In the genomic region with DNA sequence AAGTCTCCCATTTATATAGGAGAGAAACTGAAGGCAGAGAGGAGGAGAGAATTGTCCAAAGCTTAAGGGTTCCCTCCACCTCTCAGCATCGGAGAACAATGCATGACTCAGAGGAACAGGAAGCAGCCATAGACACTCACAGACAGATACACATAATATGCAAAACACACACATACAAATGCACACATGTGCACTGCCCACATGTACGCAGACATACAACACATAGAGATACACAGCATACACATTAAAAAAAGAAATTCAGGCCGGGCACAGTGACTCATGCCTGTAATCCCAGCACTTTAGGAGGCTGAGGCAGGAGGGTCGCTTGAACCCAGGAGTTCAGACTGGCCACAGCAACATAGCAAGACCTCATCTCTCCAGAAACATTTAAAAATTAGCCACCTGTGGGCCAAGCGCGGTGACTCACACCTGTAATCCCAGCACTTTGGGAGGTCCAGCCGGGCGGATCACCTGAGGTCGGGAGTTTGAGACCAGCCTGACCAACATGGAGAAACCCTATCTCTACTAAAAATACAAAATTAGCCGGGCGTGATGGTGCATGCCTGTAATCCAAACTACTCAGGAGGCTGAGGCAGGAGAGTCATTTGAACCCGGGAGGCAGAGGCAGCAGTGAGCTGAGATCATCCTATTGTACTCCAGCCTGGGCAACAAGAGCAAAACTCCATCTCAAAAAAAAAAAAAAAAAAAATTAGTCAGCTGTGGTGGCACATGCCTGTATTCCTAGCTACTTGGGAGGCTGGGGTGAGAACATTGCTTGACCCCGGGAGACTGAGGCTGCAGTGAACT, we compare ENCODE assay signal across 9 cellular contexts. TPM values are rescaled to one million over a fixed set of nuclear protein-coding genes. Genes with fewer than 3 reads are reported as not detected.
DNase-seq lines count a peak whose midpoint lies in the region; ATAC-seq, FAIRE-seq and TF ChIP-seq lines count a peak whose summit lies in the region.
"Had no signal": no experiment of that assay in that cellular context is flagged by ENCODE, and none has a peak within 500 bp of the region (broad histone marks: within the 10 kb centered on the region; RNA-seq: fewer than 3 reads in every experiment).

No MANE protein-coding gene starts in this region.

- peaks cover 13% of the 10 kb centered on the region in 3 donors for H3K4me1 Mint-ChIP-seq in IgD-negative memory B cell
- peaks cover 3% of the 10 kb centered on the region for H3K4me1 Mint-ChIP-seq in astrocyte (ENCODE audit: low read depth, unreplicated experiment)
- H3K4me1 Mint-ChIP-seq in naive thymus-derived CD4-positive, alpha-beta T cell, result peaks cover 4 to 8% (median 8%) of the 10 kb centered on the region in 7 donors

- H3K27me3 Mint-ChIP-seq in IgD-negative memory B cell (no peaks in the 10 kb centered on the region), astrocyte (ENCODE audit: low read depth, unreplicated experiment) (peaks cover 6% of the 10 kb centered on the region)
- H3K27me3 Mint-ChIP-seq in naive thymus-derived CD4-positive, alpha-beta T cell, result no peaks in the 10 kb centered on the region
- H3K27me3 Mint-ChIP-seq: stimulated activated naive CD8-positive, alpha-beta T cell treated with anti-CD3 and anti-CD28 coated beads, Interleukin-15, amount 100 ng/mL, for 72 hours had no signal

- peak overlapping the region in 3 of 4 donors; percentile 1 to 90 (median 51) for H3K4me3 Mint-ChIP-seq in IgD-negative memory B cell
- no peak overlapping the region for H3K4me3 Mint-ChIP-seq in astrocyte (ENCODE audit: unreplicated experiment)
- no peak overlapping the region for H3K4me3 Mint-ChIP-seq in naive thymus-derived CD4-positive, alpha-beta T cell
- H3K4me3 Mint-ChIP-seq: stimulated activated naive CD8-positive, alpha-beta T cell treated with anti-CD3 and anti-CD28 coated beads, Interleukin-15, amount 100 ng/mL, for 72 hours had no signal

- TF ChIP-seq CTCF in astrocyte (IDR thresholded peaks at IDR 0.05; ENCODE audit: insufficient read depth, low read depth, low read length), result no peak

- no peak overlapping the region for H3K9ac ChIP-seq in astrocyte (ENCODE audit: low read length)

- H3K36me3 Mint-ChIP-seq in IgD-negative memory B cell, result peaks cover 3% of the 10 kb centered on the region
- H3K36me3 Mint-ChIP-seq in astrocyte (ENCODE audit: low read depth, unreplicated experiment), result peaks cover 8% of the 10 kb centered on the region
- H3K36me3 Mint-ChIP-seq in naive thymus-derived CD4-positive, alpha-beta T cell, result peaks cover 0 to 2% (median 0%) of the 10 kb centered on the region in 5 donors

- H3K9me3 ChIP-seq in astrocyte (ENCODE audit: insufficient read depth, low read depth, low read length), result no peaks in the 10 kb centered on the region
- no peaks in the 10 kb centered on the region for H3K9me3 ChIP-seq in naive thymus-derived CD4-positive, alpha-beta T cell (ENCODE audit: control insufficient read depth in 2 of 3, low read length in 3 of 3)

- H3K27ac ChIP-seq in astrocyte (ENCODE audit: low read depth, low read length), result no peak overlapping the region
- no peak overlapping the region for H3K27ac ChIP-seq in naive thymus-derived CD4-positive, alpha-beta T cell (ENCODE audit: low read depth, low read length)

- CTCF ChIA-PET in naive thymus-derived CD4-positive, alpha-beta T cell (lab: Charles Lee), result interaction anchor here (0.7 kb wide), 1 partner anchor 268 kb away, joined by 3 read pairs; no protein-coding TSS in a partner anchor

- peak; percentile 83 for FAIRE-seq in GM12891 (lab: Jason Lieb, UNC)
- no peak for FAIRE-seq in astrocyte (lab: Jason Lieb, UNC)

- DNase-seq in GM12891 (ENCODE audit: insufficient read length, low spot score) (no peak), astrocyte (ENCODE audit: low read depth) (no peak), NCI-H1417 treated with DMSO at 0.1 percent for 48 hours (lab: John Stamatoyannopoulos, UW) (no peak), HuH-7 (ENCODE audit: low spot score) (no peak)
- DNase-seq in naive thymus-derived CD4-positive, alpha-beta T cell, result no peak
- DNase-seq: NCI-H524; stimulated activated naive CD8-positive, alpha-beta T cell treated with anti-CD3 and anti-CD28 coated beads, Interleukin-15, amount 100 ng/mL, for 72 hours had no signal

- H3K4me2 ChIP-seq in astrocyte (ENCODE audit: low read length), result no peak overlapping the region

- H3K79me2 ChIP-seq in astrocyte (ENCODE audit: insufficient read depth, low read length), result no peaks in the 10 kb centered on the region

- H2AFZ ChIP-seq in astrocyte (ENCODE audit: low read depth, low read length), result no peak overlapping the region

- H3K27ac Mint-ChIP-seq in IgD-negative memory B cell, result peak overlapping the region; percentile 8 to 86 (median 33)
- H3K27ac Mint-ChIP-seq in astrocyte (ENCODE audit: unreplicated experiment), result peak overlapping the region; percentile 3
- peak overlapping the region in 1 of 9 donors; percentile 18 for H3K27ac Mint-ChIP-seq in naive thymus-derived CD4-positive, alpha-beta T cell
- H3K27ac Mint-ChIP-seq: stimulated activated naive CD8-positive, alpha-beta T cell treated with anti-CD3 and anti-CD28 coated beads, Interleukin-15, amount 100 ng/mL, for 72 hours had no signal

- H3K9me3 Mint-ChIP-seq in IgD-negative memory B cell (no peaks in the 10 kb centered on the region), astrocyte (ENCODE audit: unreplicated experiment) (no peaks in the 10 kb centered on the region)
- no peaks in the 10 kb centered on the region for H3K9me3 Mint-ChIP-seq in naive thymus-derived CD4-positive, alpha-beta T cell
- H3K9me3 Mint-ChIP-seq: stimulated activated naive CD8-positive, alpha-beta T cell treated with anti-CD3 and anti-CD28 coated beads, Interleukin-15, amount 100 ng/mL, for 72 hours had no signal

- no peaks in the 10 kb centered on the region for H3K27me3 ChIP-seq in astrocyte (ENCODE audit: insufficient read depth, low read length)
- no peaks in the 10 kb centered on the region for H3K27me3 ChIP-seq in naive thymus-derived CD4-positive, alpha-beta T cell (ENCODE audit: control insufficient read depth in 2 of 2, insufficient read depth in 2 of 2, low read length in 2 of 2)

- no peaks in the 10 kb centered on the region for H4K20me1 ChIP-seq in astrocyte (ENCODE audit: insufficient read depth, low read length)

- no peak overlapping the region for H3K4me3 ChIP-seq in astrocyte (ENCODE audit: insufficient read depth, low read depth, low read length)
- H3K4me3 ChIP-seq in naive thymus-derived CD4-positive, alpha-beta T cell (ENCODE audit: low read length), result no peak overlapping the region

- TF ChIP-seq POLR2A in GM12891 (IDR thresholded peaks at IDR 0.05; ENCODE audit: low read depth, low read length), result no peak

- no peaks in the 10 kb centered on the region for H3K36me3 ChIP-seq in astrocyte (ENCODE audit: insufficient read depth, low read length)
- H3K36me3 ChIP-seq in naive thymus-derived CD4-positive, alpha-beta T cell (ENCODE audit: control insufficient read depth in 2 of 3, insufficient read depth in 3 of 3, low read length in 3 of 3), result no peaks in the 10 kb centered on the region

- intact Hi-C loops in naive thymus-derived CD4-positive, alpha-beta T cell (cut with micrococcal nuclease), result no loop called here

- ATAC-seq in naive thymus-derived CD4-positive, alpha-beta T cell, result peak; percentile 61
- ATAC-seq in HG03196 (IDR thresholded peaks at IDR 0.05; ENCODE audit: unreplicated experiment), result no peak
- ATAC-seq: stimulated activated naive CD8-positive, alpha-beta T cell treated with anti-CD3 and anti-CD28 coated beads, Interleukin-15, amount 100 ng/mL, for 72 hours had no signal

- POLR2A ChIA-PET in naive thymus-derived CD4-positive, alpha-beta T cell (lab: Charles Lee), result interaction anchor here (1.0 kb wide), 1 partner anchor 17 kb away, joined by 3 read pairs; no protein-coding TSS in a partner anchor

- H3K4me1 ChIP-seq in astrocyte (ENCODE audit: insufficient read depth, low read length), result no peaks in the 10 kb centered on the region
- peaks cover 4 to 5% of the 10 kb centered on the region in 2 donors for H3K4me1 ChIP-seq in naive thymus-derived CD4-positive, alpha-beta T cell (ENCODE audit: control insufficient read depth in 2 of 2, insufficient read depth in 2 of 2, low read length in 2 of 2)

TF ChIP-seq in GM12891, 5 proteins besides CTCF, POLR2A, EP300 and RAD21:
- 0 out of 2 replicates have a peak, but pooled peaks have one; percentile 12 for TF ChIP-seq TAF1 (IDR thresholded peaks at IDR 0.05; ENCODE audit: low read depth, low read length)
- peak; percentile 68 for TF ChIP-seq SPI1 (IDR thresholded peaks at IDR 0.05; ENCODE audit: low read depth, low read length)
- no peak for TF ChIP-seq PAX5 (IDR thresholded peaks at IDR 0.05; ENCODE audit: insufficient read depth, low read length, severe bottlenecking)
- TF ChIP-seq POLR2AphosphoS5 (IDR thresholded peaks at IDR 0.05; ENCODE audit: low read depth, low read length), result no peak
- peak; percentile 92 for TF ChIP-seq POU2F2 (IDR thresholded peaks at IDR 0.05; ENCODE audit: low read depth, low read length)

RNA-seq across cellular contexts. Expression of a gene that starts 11.3 kb away (rescaled TPM):
- polyA plus RNA-seq in GM12891 (2012; ENCODE audit: low read depth, missing spikeins), result 35.4 TPM
- 45.8 TPM for polyA plus RNA-seq in IgD-negative memory B cell
- 38.2 and 38.4 TPM in 2 replicates for total RNA-seq in astrocyte
- total RNA-seq in naive thymus-derived CD4-positive, alpha-beta T cell, result 10 to 100 TPM; 19.8 to 50.0 (median 24.9) TPM
- 10 to 100 TPM; 41.3 to 56.6 TPM for polyA plus RNA-seq in naive thymus-derived CD4-positive, alpha-beta T cell

RNA-seq across cellular contexts. Expression of a gene that starts 23.6 kb away (rescaled TPM):
- polyA plus RNA-seq in GM12891 (2012; ENCODE audit: low read depth, missing spikeins), result 4.8 TPM
- polyA plus RNA-seq in IgD-negative memory B cell, result 17.1 TPM
- 51.4 and 53.0 TPM in 2 replicates for total RNA-seq in astrocyte
- 10 to 100 TPM; 16.5 to 24.4 (median 22.3) TPM for total RNA-seq in naive thymus-derived CD4-positive, alpha-beta T cell
- 10 to 100 TPM; 11.8 to 23.1 TPM for polyA plus RNA-seq in naive thymus-derived CD4-positive, alpha-beta T cell

RNA-seq across cellular contexts. Expression of a gene that starts 31.4 kb away (rescaled TPM):
- 22.0 TPM for polyA plus RNA-seq in GM12891 (2012; ENCODE audit: low read depth, missing spikeins)
- polyA plus RNA-seq in IgD-negative memory B cell, result 400 TPM
- total RNA-seq in astrocyte, result 84.4 and 87.3 TPM in 2 replicates
- total RNA-seq in naive thymus-derived CD4-positive, alpha-beta T cell, result 100 to 1,000 TPM; 134 to 252 (median 191) TPM
- polyA plus RNA-seq in naive thymus-derived CD4-positive, alpha-beta T cell, result 100 to 1,000 TPM; 228 to 309 TPM

RNA-seq across cellular contexts. Expression of a gene that starts 36.7 kb away (rescaled TPM):
- polyA plus RNA-seq in GM12891 (2012; ENCODE audit: low read depth, missing spikeins), result 3.8 TPM
- polyA plus RNA-seq in IgD-negative memory B cell, result 17.1 TPM
- 4.3 and 4.5 TPM in 2 replicates for total RNA-seq in astrocyte
- 10 to 100 TPM; 20.0 to 51.3 (median 30.4) TPM for total RNA-seq in naive thymus-derived CD4-positive, alpha-beta T cell
- 10 to 100 TPM; 15.3 to 29.9 TPM for polyA plus RNA-seq in naive thymus-derived CD4-positive, alpha-beta T cell

Comparison
In these comparisons a context has a peak if more than half of its experiments do, and no peak if none do; other contexts are left out.
1. H3K4me3 Mint-ChIP-seq: peak in IgD-negative memory B cell (3 of 4); none in astrocyte (single experiment) and naive thymus-derived CD4-positive, alpha-beta T cell (0 of 10).